Comparison of ENCODE assay signal across 33 cellular contexts in genomic region chr5:15304914-15305834, GRCh38.
"Had no signal": no experiment of that assay in that cellular context is flagged by ENCODE, and none has a peak within 500 bp of the region (broad histone marks: within the 10 kb centered on the region; RNA-seq: fewer than 3 reads in every experiment).

No MANE protein-coding gene starts in this region.

- H3K27ac ChIP-seq: KMS-11, Peyer's patch, RWPE1 had no signal

- H3K4me2 ChIP-seq: KMS-11 had no signal

- ATAC-seq: activated CD4-positive, alpha-beta T cell treated with anti-CD3 and anti-CD28 coated beads for 36 hours; activated CD4-positive, CD25-positive, alpha-beta regulatory T cell treated with anti-CD3 and anti-CD28 coated beads, Interleukin-2, amount 50 U/mL, for 24 hours; activated naive CD8-positive, alpha-beta T cell treated with anti-CD3 and anti-CD28 coated beads, Interleukin-2, amount 50 U/mL, for 24 hours; PC-3; Right ventricle myocardium inferior; WTC11 had no signal

- H3K36me3 ChIP-seq: Peyer's patch had no signal

- H3K27me3 ChIP-seq: Peyer's patch had no signal

- H3K4me3 ChIP-seq: Peyer's patch had no signal

- H3K4me1 ChIP-seq: Peyer's patch had no signal

- H3K9ac ChIP-seq: KMS-11 had no signal

- DNase-seq: activated CD4-positive, alpha-beta memory T cell treated with anti-CD3 and anti-CD28 coated beads for 36 hours; activated CD4-positive, alpha-beta T cell treated with anti-CD3 and anti-CD28 coated beads for 36 hours; activated CD4-positive, alpha-beta T cell treated with anti-CD3 and anti-CD28 coated beads, Interleukin-2, amount 10 ng/mL, durations not matched to agents 7 days and 5 days; activated CD8-positive, alpha-beta memory T cell treated with anti-CD3 and anti-CD28 coated beads, Interleukin-2, amount 50 U/mL, for 4 hours; activated effector memory CD4-positive, alpha-beta T cell treated with Interleukin-2 at 50 U/mL for 16 hours; activated naive CD4-positive, alpha-beta T cell treated with anti-CD3 and anti-CD28 coated beads, Interleukin-2, amount 10 ng/mL, durations not matched to agents 7 days and 5 days; activated naive CD8-positive, alpha-beta T cell treated with anti-CD3 and anti-CD28 coated beads, Interleukin-2, amount 50 U/mL, for 24 hours; activated T-cell treated with anti-CD3 and anti-CD28 coated beads, Interleukin-2, amount 50 U/mL, for 48 hours; anterior cingulate cortex; caudate nucleus; cerebellar nuclear complex; MM.1S; MV-4-11; NCI-H1092; NCI-H146; NCI-H187; NCI-H2029 treated with DMSO at 0.1 percent for 48 hours; NCI-H2107; NCI-H2171; NCI-H510A; NCI-H526; NCI-H748 treated with DMSO at 0.1 percent for 48 hours; NK-92 treated with Interleukin-12 subunit alpha and Interleukin-12 subunit beta, amount 100 ng/mL, for 24 hours; PC-3; Peyer's patch; SIG-M5 had no signal

- FAIRE-seq: bronchial epithelial cell, TTC549 had no signal

- H3K9me3 ChIP-seq: Peyer's patch had no signal
